Comparison of ENCODE assay signal across 16 cellular contexts in genomic region chr1:200364831-200365230, GRCh38. TPM values are rescaled to one million over a fixed set of nuclear protein-coding genes. Genes with fewer than 3 reads are reported as not detected.
DNase-seq lines count a peak whose midpoint lies in the region; ATAC-seq, FAIRE-seq and TF ChIP-seq lines count a peak whose summit lies in the region.
"Had no signal": no experiment of that assay in that cellular context is flagged by ENCODE, and none has a peak within 500 bp of the region (broad histone marks: within the 10 kb centered on the region; RNA-seq: fewer than 3 reads in every experiment).

No MANE protein-coding gene starts in this region.

- no peaks in the 10 kb centered on the region for H3K27me3 ChIP-seq in KMS-11 (ENCODE audit: insufficient read depth, low read depth)
- H3K27me3 ChIP-seq: sigmoid colon, tibial nerve had no signal

- no peak for TF ChIP-seq CTCF in KMS-11 (conservative IDR thresholded peaks at IDR 0.05; ENCODE audit: low read depth, low read length)

- ATAC-seq in Right ventricle myocardium superior (ENCODE audit: poor library complexity) (no peak), GM21367 (IDR thresholded peaks at IDR 0.05; ENCODE audit: unreplicated experiment) (no peak)
- ATAC-seq: activated CD8-positive, alpha-beta memory T cell treated with anti-CD3 and anti-CD28 coated beads, Interleukin-2, amount 10 ng/mL, durations not matched to agents 7 days and 5 days had no signal

- FAIRE-seq in urothelium cell line (lab: Jason Lieb, UNC) = no peak
- FAIRE-seq: GM18507 had no signal

- intact Hi-C loops in Right ventricle myocardium superior (cut with DNase I) = no loop called here

- no peak overlapping the region for H3K9ac ChIP-seq in KMS-11

- peaks cover 18% of the 10 kb centered on the region for H3K4me1 ChIP-seq in KMS-11 (ENCODE audit: low read depth, poor library complexity, severe bottlenecking)
- H3K4me1 ChIP-seq: tibial nerve had no signal

- DNase-seq in Daoy (ENCODE audit: low read depth) = peak; percentile 43
- DNase-seq in astrocyte of the hippocampus (ENCODE audit: low read depth, low spot score) = peak; percentile 52
- DNase-seq in iris pigment epithelial cell (ENCODE audit: low read depth) = peak; percentile 59
- DNase-seq in urothelium cell line (ENCODE audit: low spot score) = no peak
- no peak for DNase-seq in Right ventricle myocardium superior
- DNase-seq in NCI-H2171 (lab: John Stamatoyannopoulos, UW) = no peak
- DNase-seq: activated CD8-positive, alpha-beta memory T cell treated with anti-CD3 and anti-CD28 coated beads, Interleukin-2, amount 10 ng/mL, durations not matched to agents 7 days and 5 days; activated gamma-delta T cell treated with Interleukin-2 at 50 U/mL for 16 hours; KG1; NCI-H510A; sigmoid colon; stimulated activated CD4-positive, alpha-beta T cell treated with anti-CD3 and anti-CD28 coated beads, Interleukin-4, amount 100 ng/mL, for 4 hours had no signal

- no peak overlapping the region for H3K4me3 ChIP-seq in KMS-11 (IDR thresholded peaks at IDR 0.05; ENCODE audit: insufficient read depth, low read depth, low read length)
- H3K4me3 ChIP-seq: sigmoid colon, tibial nerve had no signal

- no peaks in the 10 kb centered on the region for H3K36me3 ChIP-seq in KMS-11 (ENCODE audit: insufficient read depth)
- H3K36me3 ChIP-seq: sigmoid colon, tibial nerve had no signal

- H3K4me2 ChIP-seq in KMS-11 = peak overlapping the region; percentile 42; the same call in 1 of the 2 replicates

- no peaks in the 10 kb centered on the region for H4K20me1 ChIP-seq in KMS-11 (ENCODE audit: insufficient read depth)

- H3K79me2 ChIP-seq in KMS-11 (ENCODE audit: insufficient read depth, low read depth) = no peaks in the 10 kb centered on the region

- H2AFZ ChIP-seq in KMS-11 (ENCODE audit: low read depth) = no peak overlapping the region; the same call in 1 of the 2 replicates

- no peak overlapping the region for H3K27ac ChIP-seq in KMS-11
- H3K27ac ChIP-seq: tibial nerve had no signal

RNA-seq across cellular contexts. Expression of gene ZNF281, which starts 45.0 kb away (rescaled TPM):
- 11.8 and 14.3 TPM in 2 replicates for total RNA-seq in Daoy (2014; rRNA removed; shearing (Covaris generic))
- 7.3 TPM for total RNA-seq in Right ventricle myocardium superior

Comparison
In these comparisons a context has a peak if more than half of its experiments do, and no peak if none do; other contexts are left out.
1. DNase-seq: peak in Daoy (single experiment), astrocyte of the hippocampus (single experiment) and iris pigment epithelial cell (single experiment); none in urothelium cell line (single experiment), Right ventricle myocardium superior (single experiment) and NCI-H2171 (single experiment).